Comparison of ENCODE assay signal across 9 cellular contexts in the genomic region with DNA sequence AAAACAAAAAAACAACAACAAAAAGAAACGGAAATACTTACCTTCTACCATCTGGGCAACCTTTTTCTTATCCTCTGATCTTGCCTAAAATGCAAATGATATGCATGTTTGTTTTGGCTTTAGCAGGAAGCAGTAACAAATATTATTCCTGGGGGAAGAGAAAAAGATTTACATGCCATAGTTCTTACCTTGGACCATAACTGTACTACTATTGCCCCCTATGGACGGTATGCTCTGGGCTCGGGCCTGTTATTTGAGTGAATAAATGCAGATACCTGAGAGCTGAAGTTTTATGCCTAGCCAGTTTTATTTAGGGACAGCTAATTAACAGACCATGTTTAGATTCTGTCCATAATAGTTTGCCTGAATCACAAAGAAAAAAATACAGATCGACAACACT. TPM values are rescaled to one million over a fixed set of nuclear protein-coding genes. Genes with fewer than 3 reads are reported as not detected.
DNase-seq lines count a peak whose midpoint lies in the region; ATAC-seq and TF ChIP-seq lines count a peak whose summit lies in the region.
"Had no signal": no experiment of that assay in that cellular context is flagged by ENCODE, and none has a peak within 500 bp of the region (broad histone marks: within the 10 kb centered on the region; RNA-seq: fewer than 3 reads in every experiment).

No MANE protein-coding gene starts in this region.

- ATAC-seq in Panc1 (no peak), HG02571 (IDR thresholded peaks at IDR 0.05; ENCODE audit: unreplicated experiment) (no peak), GM18511 (IDR thresholded peaks at IDR 0.05; ENCODE audit: unreplicated experiment) (no peak)

- H3K4me1 ChIP-seq in Panc1 (ENCODE audit: control insufficient read depth, insufficient read depth, low read length) (peaks cover 5% of the 10 kb centered on the region; the same call in 1 of the 2 replicates), tibial nerve (peaks cover 0 to 23% (median 12%) of the 10 kb centered on the region in 4 donors)

- CTCF ChIA-PET in Panc1 (lab: Charles Lee), result no interaction called here

- H3K9me3 ChIP-seq in Panc1 (ENCODE audit: control insufficient read depth, insufficient read depth, low read depth, low read length) (no peaks in the 10 kb centered on the region), tibial nerve (no peaks in the 10 kb centered on the region)
- H3K9me3 ChIP-seq: pancreas had no signal

- no peak overlapping the region for H3K4me3 ChIP-seq in Panc1 (ENCODE audit: low read depth in 2 of 2, low read length in 2 of 2)
- no peak overlapping the region for H3K4me3 ChIP-seq in epithelial cell of esophagus (ENCODE audit: low read length)
- H3K4me3 ChIP-seq in tibial nerve, result no peak overlapping the region
- H3K4me3 ChIP-seq: pancreas had no signal

- 89 to 92% methylated on average over 4 of the region's 4 CpGs for WGBS in tibial nerve, 2 donors

- DNase-seq in stimulated activated CD4-positive, alpha-beta T cell treated with anti-CD3 and anti-CD28 coated beads, Interleukin-12 subunit alpha, Interleukin-12 subunit beta, amount 100 ng/mL, for 4 hours, result peak; percentile 30
- DNase-seq in stimulated activated CD4-positive, alpha-beta T cell treated with anti-CD3 and anti-CD28 coated beads, Interleukin-2, amount 100 ng/mL, for 48 hours, result no peak
- DNase-seq in Panc1 (ENCODE audit: low read depth, low spot score) (no peak), epithelial cell of esophagus (ENCODE audit: low read depth) (peak; percentile 46), tibial nerve (ENCODE audit: low spot score in 2 of 2) (peak in 1 of 2 donors; percentile 39), NCI-H1436 treated with DMSO at 0.1 percent for 48 hours (lab: John Stamatoyannopoulos, UW) (no peak)
- DNase-seq: pancreas had no signal

- H3K27ac ChIP-seq in Panc1 (ENCODE audit: low read length), result no peak overlapping the region
- H3K27ac ChIP-seq in tibial nerve, result no peak overlapping the region
- H3K27ac ChIP-seq: pancreas had no signal

- peak; percentile 54; the same call in 1 of the 2 replicates for TF ChIP-seq CTCF in Panc1 (IDR thresholded peaks at IDR 0.05)
- TF ChIP-seq CTCF in epithelial cell of esophagus (IDR thresholded peaks at IDR 0.05; ENCODE audit: insufficient read depth, low read depth, low read length, missing control alignments), result peak; percentile 47
- TF ChIP-seq CTCF in tibial nerve (IDR thresholded peaks at IDR 0.05), result peak in 4 of 5 experiments; percentile 11 to 24 (median 24)

- no peak for TF ChIP-seq EP300 in tibial nerve (IDR thresholded peaks at IDR 0.05)

- in situ Hi-C loops in Panc1 (cut with HindIII; ENCODE audit: low pct_unique_long_range_greater_than_20kb, low sequenced_read_pairs), result no loop called here

- H3K36me3 ChIP-seq in Panc1 (ENCODE audit: control insufficient read depth, insufficient read depth, low read length), result no peaks in the 10 kb centered on the region
- H3K36me3 ChIP-seq in tibial nerve, result no peaks in the 10 kb centered on the region
- H3K36me3 ChIP-seq: pancreas had no signal

- POLR2A ChIA-PET in Panc1 (lab: Charles Lee), result no interaction called here

- no peak for TF ChIP-seq POLR2A in tibial nerve (IDR thresholded peaks at IDR 0.05)

- intact Hi-C loops in Panc1 (cut with micrococcal nuclease; ENCODE audit: unreplicated experiment), result no loop called here

- no TSS peak for BruUV-seq in Panc1 (replicated peaks; lab: Mats Ljungman, UMichigan)

- H3K27me3 ChIP-seq in Panc1 (ENCODE audit: control insufficient read depth, insufficient read depth, low read length), result peaks cover 6% of the 10 kb centered on the region
- H3K27me3 ChIP-seq in tibial nerve, result no peaks in the 10 kb centered on the region
- H3K27me3 ChIP-seq: pancreas had no signal

RNA-seq across cellular contexts. Expression of a gene that starts 12.6 kb away (rescaled TPM):
- total RNA-seq in Panc1 (2021; ENCODE audit: unreplicated experiment) (2.9 TPM), tibial nerve (1 to 10 TPM; 4.9 to 7.1 (median 6.1) TPM)
- 3.1 TPM for polyA plus RNA-seq in Panc1 (2012; ENCODE audit: insufficient read length)

RNA-seq across cellular contexts. Expression of a gene that starts 37.4 kb away (rescaled TPM):
- total RNA-seq in Panc1 (2021; ENCODE audit: unreplicated experiment) (not detected), tibial nerve (not detected)
- not detected for polyA plus RNA-seq in Panc1 (2012; ENCODE audit: insufficient read length)

Comparison
In these comparisons a context has a peak if more than half of its experiments do, and no peak if none do; other contexts are left out.
1. DNase-seq: peak in stimulated activated CD4-positive, alpha-beta T cell treated with anti-CD3 and anti-CD28 coated beads, Interleukin-12 subunit alpha, Interleukin-12 subunit beta, amount 100 ng/mL, for 4 hours (single experiment) and epithelial cell of esophagus (single experiment); none in stimulated activated CD4-positive, alpha-beta T cell treated with anti-CD3 and anti-CD28 coated beads, Interleukin-2, amount 100 ng/mL, for 48 hours (0 of 2), Panc1 (single experiment) and NCI-H1436 treated with DMSO at 0.1 percent for 48 hours (single experiment).
2. Peak in every context shown above with its lines, with median percentiles within 50 percentile points of each other: CTCF ChIP-seq.